ENCODE assay signal across 8 cellular contexts in the genomic region with DNA sequence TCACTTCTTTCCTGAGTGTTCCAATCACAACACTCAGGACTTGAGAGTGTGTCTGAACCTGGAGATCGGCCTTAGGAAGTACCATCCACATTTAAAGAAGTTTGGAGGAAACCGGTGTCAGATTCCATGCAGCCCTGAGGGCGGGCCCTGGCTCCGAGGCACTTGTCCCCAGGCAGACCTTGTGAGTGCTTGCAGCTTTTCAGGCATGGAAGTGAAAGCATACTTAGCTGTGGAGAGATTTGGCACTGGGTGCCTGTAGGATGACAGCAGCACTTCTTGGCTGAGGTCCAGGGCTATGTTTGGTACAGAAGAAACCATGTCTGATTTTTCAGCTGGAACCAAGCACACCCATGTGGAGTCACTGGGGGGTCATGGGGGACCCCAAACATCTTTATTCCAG.
A peak's percentile ranks its signal among the peaks of the same experiment; 100 is the strongest.
DNase-seq lines count a peak whose midpoint lies in the region; ATAC-seq lines count a peak whose summit lies in the region.

No MANE protein-coding gene starts in this region.

- DNase-seq in GM04504 (ENCODE audit: low read depth) (peak; percentile 56), NCI-H510A treated with DMSO at 0.1 percent for 48 hours (lab: John Stamatoyannopoulos, UW) (peak; percentile 84), globus pallidus (ENCODE audit: low spot score) (peak; percentile 41), sciatic nerve (ENCODE audit: low spot score) (peak; percentile 68), activated gamma-delta T cell treated with Interleukin-2 at 50 U/mL for 16 hours (no peak)
- DNase-seq in CD4-positive, alpha-beta memory T cell: no peak
- no peak for DNase-seq in stimulated activated CD4-positive, alpha-beta T cell treated with anti-CD3 and anti-CD28 coated beads, Interleukin-4, amount 100 ng/mL, for 24 hours

- ATAC-seq in sciatic nerve: peak; percentile 69
- ATAC-seq in GM21723 (IDR thresholded peaks at IDR 0.05; ENCODE audit: unreplicated experiment): no peak

- intact Hi-C loops in sciatic nerve (cut with DNase I): no loop called here
- intact Hi-C loops in CD4-positive, alpha-beta memory T cell (cut with micrococcal nuclease): no loop called here

- no peak overlapping the region for H3K4me3 ChIP-seq in CD4-positive, alpha-beta memory T cell (ENCODE audit: low read length in 2 of 2)

- H3K27me3 Mint-ChIP-seq in CD4-positive, alpha-beta memory T cell: peaks cover 0 to 2% of the 10 kb centered on the region in 2 donors

- no peaks in the 10 kb centered on the region for H3K9me3 ChIP-seq in CD4-positive, alpha-beta memory T cell (ENCODE audit: control insufficient read depth in 1 of 2, low read length in 2 of 2)

- H3K27ac Mint-ChIP-seq in CD4-positive, alpha-beta memory T cell: no peak overlapping the region

- CTCF ChIA-PET in CD4-positive, alpha-beta memory T cell (lab: Charles Lee; ENCODE audit: partially characterized antibody): no interaction called here

- H3K4me1 Mint-ChIP-seq in CD4-positive, alpha-beta memory T cell: no peaks in the 10 kb centered on the region

- no peak overlapping the region for H3K4me3 Mint-ChIP-seq in CD4-positive, alpha-beta memory T cell

- no peaks in the 10 kb centered on the region for H3K9me3 Mint-ChIP-seq in CD4-positive, alpha-beta memory T cell

- no peaks in the 10 kb centered on the region for H3K27me3 ChIP-seq in CD4-positive, alpha-beta memory T cell (ENCODE audit: insufficient read depth, low read length)

- POLR2A ChIA-PET in CD4-positive, alpha-beta memory T cell (lab: Charles Lee; ENCODE audit: partially characterized antibody): no interaction called here

- no peaks in the 10 kb centered on the region for H3K36me3 Mint-ChIP-seq in CD4-positive, alpha-beta memory T cell

- H3K36me3 ChIP-seq in CD4-positive, alpha-beta memory T cell (ENCODE audit: insufficient read depth, low read length): no peaks in the 10 kb centered on the region

- H3K27ac ChIP-seq in CD4-positive, alpha-beta memory T cell (ENCODE audit: low read depth, low read length): no peak overlapping the region

- no peaks in the 10 kb centered on the region for H3K4me1 ChIP-seq in CD4-positive, alpha-beta memory T cell (ENCODE audit: insufficient read depth, low read length)

Comparison
In these comparisons a context has a peak if more than half of its experiments do, and no peak if none do; other contexts are left out.
1. DNase-seq: peak in GM04504 (single experiment), NCI-H510A treated with DMSO at 0.1 percent for 48 hours (single experiment), globus pallidus (single experiment) and sciatic nerve (single experiment); none in CD4-positive, alpha-beta memory T cell (0 of 5), activated gamma-delta T cell treated with Interleukin-2 at 50 U/mL for 16 hours (single experiment) and stimulated activated CD4-positive, alpha-beta T cell treated with anti-CD3 and anti-CD28 coated beads, Interleukin-4, amount 100 ng/mL, for 24 hours (single experiment).